ENCODE assay signal across 8 cellular contexts in genomic region chr20:50335105-50335504, GRCh38.
DNase-seq lines count a peak whose midpoint lies in the region; ATAC-seq and TF ChIP-seq lines count a peak whose summit lies in the region.

No MANE protein-coding gene starts in this region.

- H3K9me3 Mint-ChIP-seq in activated naive CD8-positive, alpha-beta T cell treated with anti-CD3 and anti-CD28 coated beads, Interleukin-2, amount 10 ng/mL, durations not matched to agents 7 days and 5 days, result peaks cover 2% of the 10 kb centered on the region
- H3K9me3 Mint-ChIP-seq in activated naive CD8-positive, alpha-beta T cell treated with anti-CD3 and anti-CD28 coated beads, Interleukin-2, amount 50 U/mL, for 24 hours, result no peaks in the 10 kb centered on the region
- peaks cover under 1% of the 10 kb centered on the region for H3K9me3 Mint-ChIP-seq in T-helper 2 cell treated with Interferon-gamma antibody and Interleukin-4, amounts not matched to agents 5 μg/mL and 100 μg/mL, for 36 hours

- no peak overlapping the region for H3K14ac ChIP-seq in neuronal stem cell (ENCODE audit: low read length)

- H3K4me2 ChIP-seq in neuronal stem cell (ENCODE audit: insufficient read depth, low read length, poor library complexity, severe bottlenecking), result no peak overlapping the region

- H2AK5ac ChIP-seq in neuronal stem cell (ENCODE audit: low read depth, low read length), result no peak overlapping the region

- H2BK12ac ChIP-seq in neuronal stem cell (ENCODE audit: low read length), result no peak overlapping the region

- H3K4me3 Mint-ChIP-seq in activated naive CD8-positive, alpha-beta T cell treated with anti-CD3 and anti-CD28 coated beads, Interleukin-2, amount 10 ng/mL, durations not matched to agents 7 days and 5 days, result peak overlapping the region; percentile 42
- no peak overlapping the region for H3K4me3 Mint-ChIP-seq in activated naive CD8-positive, alpha-beta T cell treated with anti-CD3 and anti-CD28 coated beads, Interleukin-2, amount 50 U/mL, for 24 hours
- H3K4me3 Mint-ChIP-seq in T-helper 2 cell treated with Interferon-gamma antibody and Interleukin-4, amounts not matched to agents 5 μg/mL and 100 μg/mL, for 36 hours, result no peak overlapping the region

- H3K4me1 Mint-ChIP-seq in activated naive CD8-positive, alpha-beta T cell treated with anti-CD3 and anti-CD28 coated beads, Interleukin-2, amount 10 ng/mL, durations not matched to agents 7 days and 5 days, result peaks cover 48% of the 10 kb centered on the region
- H3K4me1 Mint-ChIP-seq in activated naive CD8-positive, alpha-beta T cell treated with anti-CD3 and anti-CD28 coated beads, Interleukin-2, amount 50 U/mL, for 24 hours, result peaks cover 31% of the 10 kb centered on the region
- peaks cover 38% of the 10 kb centered on the region for H3K4me1 Mint-ChIP-seq in T-helper 2 cell treated with Interferon-gamma antibody and Interleukin-4, amounts not matched to agents 5 μg/mL and 100 μg/mL, for 36 hours (ENCODE audit: low read depth)

- H3K23ac ChIP-seq in neuronal stem cell (ENCODE audit: low read depth, low read length, poor library complexity), result no peak overlapping the region

- no peak overlapping the region for H2BK120ac ChIP-seq in neuronal stem cell (ENCODE audit: low read depth, low read length)

- no peak for TF ChIP-seq POLR2A in body of pancreas (IDR thresholded peaks at IDR 0.05)

- H3K27ac ChIP-seq in body of pancreas (no peak overlapping the region), neuronal stem cell (replicated peaks; ENCODE audit: low read length) (no peak overlapping the region)

- intact Hi-C loops in body of pancreas (cut with DNase I), result no loop called here

- no peak overlapping the region for H3K9ac ChIP-seq in neuronal stem cell (ENCODE audit: low read depth, low read length, poor library complexity)

- no peaks in the 10 kb centered on the region for H3K36me3 Mint-ChIP-seq in activated naive CD8-positive, alpha-beta T cell treated with anti-CD3 and anti-CD28 coated beads, Interleukin-2, amount 10 ng/mL, durations not matched to agents 7 days and 5 days
- H3K36me3 Mint-ChIP-seq in activated naive CD8-positive, alpha-beta T cell treated with anti-CD3 and anti-CD28 coated beads, Interleukin-2, amount 50 U/mL, for 24 hours (ENCODE audit: low read depth), result no peaks in the 10 kb centered on the region
- no peaks in the 10 kb centered on the region for H3K36me3 Mint-ChIP-seq in T-helper 2 cell treated with Interferon-gamma antibody and Interleukin-4, amounts not matched to agents 5 μg/mL and 100 μg/mL, for 36 hours (ENCODE audit: low read depth)

- H3K36me3 ChIP-seq in body of pancreas (replicated peaks in 1 of 2; ENCODE audit: insufficient read depth in 1 of 2, low read depth in 2 of 2) (no peaks in the 10 kb centered on the region), neuronal stem cell (replicated peaks in 1 of 2; ENCODE audit: control insufficient read depth in 2 of 2, insufficient read depth in 2 of 2, low read length in 2 of 2) (no peaks in the 10 kb centered on the region)

- no peaks in the 10 kb centered on the region for H3K79me1 ChIP-seq in neuronal stem cell (ENCODE audit: low read depth, low read length)

- no peak overlapping the region for H4K8ac ChIP-seq in neuronal stem cell (ENCODE audit: low read depth, low read length)

- peaks cover 32% of the 10 kb centered on the region for H3K4me1 ChIP-seq in body of pancreas
- peaks cover 4 to 11% of the 10 kb centered on the region in 2 donors for H3K4me1 ChIP-seq in neuronal stem cell (ENCODE audit: control insufficient read depth in 2 of 2, insufficient read depth in 1 of 2, low read depth in 1 of 2, low read length in 2 of 2)

- POLR2A ChIA-PET in activated naive CD8-positive, alpha-beta T cell treated with anti-CD3 and anti-CD28 coated beads, Interleukin-2, amount 10 ng/mL, durations not matched to agents 7 days and 5 days (lab: Charles Lee), result no interaction called here

- TF ChIP-seq CTCF in body of pancreas (IDR thresholded peaks at IDR 0.05), result no peak

- H2BK5ac ChIP-seq in neuronal stem cell (ENCODE audit: low read length), result no peak overlapping the region

- WGBS in body of pancreas, 2 donors, result 7 to 12% methylated on average over 2 of the region's 2 CpGs
- no CpG with 5 or more reads among the region's 2 CpGs for WGBS in neuronal stem cell (ENCODE audit: extremely low coverage in 2 of 2, insufficient read length in 2 of 2, insufficient replicate concordance in 1 of 2), 2 donors

- no peak overlapping the region for H2BK15ac ChIP-seq in neuronal stem cell (ENCODE audit: low read length)

- H3K27me3 ChIP-seq in body of pancreas (no peaks in the 10 kb centered on the region), neuronal stem cell (ENCODE audit: control insufficient read depth in 3 of 3, insufficient read depth in 3 of 3, low read depth in 1 of 3, low read length in 3 of 3) (peaks cover 0 to 27% (median 0%) of the 10 kb centered on the region in 3 experiments)

- no peak overlapping the region for H4K91ac ChIP-seq in neuronal stem cell (ENCODE audit: low read depth, low read length, poor library complexity)

- H3K4me3 ChIP-seq in body of pancreas (no peak overlapping the region), neuronal stem cell (ENCODE audit: low read length in 2 of 2) (no peak overlapping the region)

- DNase-seq in activated naive CD8-positive, alpha-beta T cell treated with anti-CD3 and anti-CD28 coated beads, Interleukin-2, amount 10 ng/mL, durations not matched to agents 7 days and 5 days, result no peak
- DNase-seq in activated naive CD8-positive, alpha-beta T cell treated with anti-CD3 and anti-CD28 coated beads, Interleukin-2, amount 50 U/mL, for 24 hours, result no peak
- peak; percentile 63 for DNase-seq in NCI-H510A (lab: John Stamatoyannopoulos, UW)
- DNase-seq in body of pancreas, result peak in 2 of 4 donors; percentile 31 to 52
- peak; percentile 27 for DNase-seq in neuronal stem cell (ENCODE audit: low spot score)
- DNase-seq in T-helper 2 cell treated with Interferon-gamma antibody and Interleukin-4, amounts not matched to agents 5 μg/mL and 100 μg/mL, for 36 hours (ENCODE audit: low spot score), result no peak
- DNase-seq in GOT3 (lab: John Stamatoyannopoulos, UW), result no peak
- DNase-seq in activated gamma-delta T cell treated with Interleukin-2 at 50 U/mL for 16 hours, result no peak

- no peak for ATAC-seq in activated naive CD8-positive, alpha-beta T cell treated with anti-CD3 and anti-CD28 coated beads, Interleukin-2, amount 10 ng/mL, durations not matched to agents 7 days and 5 days (ENCODE audit: low read depth)
- no peak for ATAC-seq in activated naive CD8-positive, alpha-beta T cell treated with anti-CD3 and anti-CD28 coated beads, Interleukin-2, amount 50 U/mL, for 24 hours
- ATAC-seq in body of pancreas, result peak; percentile 38

- peaks cover 26% of the 10 kb centered on the region for H3K27me3 Mint-ChIP-seq in activated naive CD8-positive, alpha-beta T cell treated with anti-CD3 and anti-CD28 coated beads, Interleukin-2, amount 10 ng/mL, durations not matched to agents 7 days and 5 days
- H3K27me3 Mint-ChIP-seq in activated naive CD8-positive, alpha-beta T cell treated with anti-CD3 and anti-CD28 coated beads, Interleukin-2, amount 50 U/mL, for 24 hours, result peaks cover 24% of the 10 kb centered on the region
- H3K27me3 Mint-ChIP-seq in T-helper 2 cell treated with Interferon-gamma antibody and Interleukin-4, amounts not matched to agents 5 μg/mL and 100 μg/mL, for 36 hours (ENCODE audit: low read depth), result no peaks in the 10 kb centered on the region

- H3K9me3 ChIP-seq in body of pancreas, result no peaks in the 10 kb centered on the region
- H3K9me3 ChIP-seq in neuronal stem cell (replicated peaks in 1 of 2; ENCODE audit: control insufficient read depth in 2 of 2, insufficient read depth in 1 of 2, low read depth in 1 of 2, low read length in 2 of 2), result no peaks in the 10 kb centered on the region

- no peak overlapping the region for H3K18ac ChIP-seq in neuronal stem cell (ENCODE audit: low read length)

- H3K27ac Mint-ChIP-seq in activated naive CD8-positive, alpha-beta T cell treated with anti-CD3 and anti-CD28 coated beads, Interleukin-2, amount 10 ng/mL, durations not matched to agents 7 days and 5 days, result no peak overlapping the region
- no peak overlapping the region for H3K27ac Mint-ChIP-seq in activated naive CD8-positive, alpha-beta T cell treated with anti-CD3 and anti-CD28 coated beads, Interleukin-2, amount 50 U/mL, for 24 hours
- no peak overlapping the region for H3K27ac Mint-ChIP-seq in T-helper 2 cell treated with Interferon-gamma antibody and Interleukin-4, amounts not matched to agents 5 μg/mL and 100 μg/mL, for 36 hours

- H2AFZ ChIP-seq in neuronal stem cell (ENCODE audit: low read length), result peak overlapping the region; percentile 33

- no peak overlapping the region for H3K4ac ChIP-seq in neuronal stem cell (ENCODE audit: low read length)

Comparison
In these comparisons a context has a peak if more than half of its experiments do, and no peak if none do; other contexts are left out.
1. DNase-seq: peak in NCI-H510A (single experiment) and neuronal stem cell (single experiment); none in activated naive CD8-positive, alpha-beta T cell treated with anti-CD3 and anti-CD28 coated beads, Interleukin-2, amount 10 ng/mL, durations not matched to agents 7 days and 5 days (single experiment), activated naive CD8-positive, alpha-beta T cell treated with anti-CD3 and anti-CD28 coated beads, Interleukin-2, amount 50 U/mL, for 24 hours (single experiment), T-helper 2 cell treated with Interferon-gamma antibody and Interleukin-4, amounts not matched to agents 5 μg/mL and 100 μg/mL, for 36 hours (single experiment), GOT3 (single experiment) and activated gamma-delta T cell treated with Interleukin-2 at 50 U/mL for 16 hours (single experiment).